22 cellular contexts compared by ENCODE assay signal in genomic region chr17:41977991-41978390, GRCh38. TPM values are rescaled to one million over a fixed set of nuclear protein-coding genes. Genes with fewer than 3 reads are reported as not detected.
DNase-seq lines count a peak whose midpoint lies in the region; ATAC-seq, FAIRE-seq and TF ChIP-seq lines count a peak whose summit lies in the region.
"Had no signal": no experiment of that assay in that cellular context is flagged by ENCODE, and none has a peak within 500 bp of the region (broad histone marks: within the 10 kb centered on the region; RNA-seq: fewer than 3 reads in every experiment).

No MANE protein-coding gene starts in this region.

- peak overlapping the region in 1 of 2 donors; percentile 43 for H3K27ac ChIP-seq in breast epithelium
- H3K27ac ChIP-seq in mammary epithelial cell (ENCODE audit: insufficient read depth, low read depth, low read length) = no peak overlapping the region
- peak overlapping the region; percentile 49 for H3K27ac ChIP-seq in RWPE1
- H3K27ac ChIP-seq in hepatocyte = no peak overlapping the region
- H3K27ac ChIP-seq: SJCRH30 had no signal

- H3K4me3 Mint-ChIP-seq in mesothelial cell of epicardium = no peak overlapping the region
- H3K4me3 Mint-ChIP-seq: activated B cell treated with CpG ODN at 0.5 μM for 24 hours; activated CD8-positive, alpha-beta memory T cell treated with anti-CD3 and anti-CD28 coated beads, Interleukin-2, amount 10 ng/mL, durations not matched to agents 7 days and 5 days; nephron; T-helper 17 cell had no signal

- no peaks in the 10 kb centered on the region for H3K9me3 Mint-ChIP-seq in mesothelial cell of epicardium
- H3K9me3 Mint-ChIP-seq: activated B cell treated with CpG ODN at 0.5 μM for 24 hours, nephron had no signal

- H3K9me3 ChIP-seq in breast epithelium (no peaks in the 10 kb centered on the region), mammary epithelial cell (replicated peaks; ENCODE audit: insufficient read depth, low read length) (no peaks in the 10 kb centered on the region), hepatocyte (ENCODE audit: low read depth) (no peaks in the 10 kb centered on the region)
- H3K9me3 ChIP-seq: Caco-2, SJCRH30 had no signal

- peaks cover 6% of the 10 kb centered on the region for H3K4me1 Mint-ChIP-seq in mesothelial cell of epicardium
- H3K4me1 Mint-ChIP-seq: activated CD8-positive, alpha-beta memory T cell treated with anti-CD3 and anti-CD28 coated beads, Interleukin-2, amount 10 ng/mL, durations not matched to agents 7 days and 5 days had no signal

- WGBS in mammary epithelial cell (ENCODE audit: low coverage, missing lambda C conversion rate) = 57% methylated on average over 3 of the region's 4 CpGs
- 87% methylated on average over 4 of the region's 4 CpGs for WGBS in hepatocyte (ENCODE audit: low lambda C conversion rate, missing lambda C conversion rate)

- dilution Hi-C loops in mammary epithelial cell (cut with HindIII; ENCODE audit: low sequenced_read_pairs) = no loop called here

- intact Hi-C loops in breast epithelium (cut with DNase I; ENCODE audit: low total_unique reads) = no loop called here
- intact Hi-C loops in mammary epithelial cell (cut with micrococcal nuclease) = no loop called here

- DNase-seq in breast epithelium (ENCODE audit: low spot score in 2 of 2) (peak; percentile 46 to 69), mammary epithelial cell (no peak), RWPE1 (ENCODE audit: low spot score) (no peak), mesothelial cell of epicardium (ENCODE audit: low spot score in 2 of 2, unreplicated experiment in 2 of 2) (no peak), urothelium cell line (ENCODE audit: low spot score) (no peak), hepatocyte (ENCODE audit: low spot score) (no peak), RPMI8226 (no peak)
- DNase-seq: activated B cell treated with CpG ODN at 0.5 μM for 24 hours; activated CD8-positive, alpha-beta memory T cell treated with anti-CD3 and anti-CD28 coated beads, Interleukin-2, amount 10 ng/mL, durations not matched to agents 7 days and 5 days; Caco-2; foreskin melanocyte; NCI-H1105; NCI-H2107; NCI-H524; OCI-M1; SJCRH30; stimulated activated naive CD4-positive, alpha-beta T cell treated with Interleukin-2 at 50 U/mL for 16 hours; T-helper 17 cell had no signal

- no peaks in the 10 kb centered on the region for H3K36me3 ChIP-seq in breast epithelium
- peaks cover 23% of the 10 kb centered on the region for H3K36me3 ChIP-seq in mammary epithelial cell (ENCODE audit: insufficient read depth, low read length)
- H3K36me3 ChIP-seq in hepatocyte (replicated peaks; ENCODE audit: insufficient read depth, low read depth) = no peaks in the 10 kb centered on the region

- peak; percentile 56 for FAIRE-seq in urothelium cell line (lab: Jason Lieb, UNC)
- FAIRE-seq: endothelial cell of umbilical vein had no signal

- no peak overlapping the region for H3K4me2 ChIP-seq in mammary epithelial cell (ENCODE audit: insufficient read depth, low read depth, low read length)
- H3K4me2 ChIP-seq in hepatocyte = no peak overlapping the region

- no peaks in the 10 kb centered on the region for H3K27me3 ChIP-seq in breast epithelium
- no peaks in the 10 kb centered on the region for H3K27me3 ChIP-seq in mammary epithelial cell (ENCODE audit: insufficient read depth, low read length)
- no peaks in the 10 kb centered on the region for H3K27me3 ChIP-seq in hepatocyte
- H3K27me3 ChIP-seq: SJCRH30 had no signal

- H3K27me3 Mint-ChIP-seq in mesothelial cell of epicardium (ENCODE audit: low read depth) = no peaks in the 10 kb centered on the region
- H3K27me3 Mint-ChIP-seq: activated B cell treated with CpG ODN at 0.5 μM for 24 hours; activated CD8-positive, alpha-beta memory T cell treated with anti-CD3 and anti-CD28 coated beads, Interleukin-2, amount 10 ng/mL, durations not matched to agents 7 days and 5 days; T-helper 17 cell had no signal

- TF ChIP-seq CTCF in breast epithelium (IDR thresholded peaks at IDR 0.05) = no peak
- TF ChIP-seq CTCF in mammary epithelial cell (conservative IDR thresholded peaks at IDR 0.05 in 1 of 2, IDR thresholded peaks at IDR 0.05 in 1 of 2; ENCODE audit: extremely low read depth in 1 of 2, insufficient read depth in 1 of 2, low read depth in 1 of 2, low read length in 2 of 2) = no peak
- no peak for TF ChIP-seq CTCF in RWPE1 (conservative IDR thresholded peaks at IDR 0.05; ENCODE audit: low read depth)
- no peak for TF ChIP-seq CTCF in mesothelial cell of epicardium (IDR thresholded peaks at IDR 0.05; ENCODE audit: unreplicated experiment)
- TF ChIP-seq CTCF in hepatocyte (IDR thresholded peaks at IDR 0.05; ENCODE audit: poor library complexity) = no peak

- BruUV-seq in mammary epithelial cell (replicated peaks; lab: Mats Ljungman, UMichigan) = no TSS peak

- peaks cover 44% of the 10 kb centered on the region for H3K36me3 Mint-ChIP-seq in mesothelial cell of epicardium

- peak overlapping the region; percentile 4 for H3K27ac Mint-ChIP-seq in mesothelial cell of epicardium
- H3K27ac Mint-ChIP-seq: activated B cell treated with CpG ODN at 0.5 μM for 24 hours; activated CD8-positive, alpha-beta memory T cell treated with anti-CD3 and anti-CD28 coated beads, Interleukin-2, amount 10 ng/mL, durations not matched to agents 7 days and 5 days; T-helper 17 cell had no signal

- no peaks in the 10 kb centered on the region for H3K9me2 ChIP-seq in hepatocyte (replicated peaks; ENCODE audit: insufficient read depth)

- no peak for ATAC-seq in GM21529 (IDR thresholded peaks at IDR 0.05; ENCODE audit: unreplicated experiment)
- ATAC-seq: activated CD8-positive, alpha-beta memory T cell treated with anti-CD3 and anti-CD28 coated beads, Interleukin-2, amount 10 ng/mL, durations not matched to agents 7 days and 5 days; HCT116; T-helper 17 cell had no signal

- H2AFZ ChIP-seq in mammary epithelial cell (ENCODE audit: low read depth, low read length) = no peak overlapping the region
- H2AFZ ChIP-seq in hepatocyte = no peak overlapping the region

- H3K4me1 ChIP-seq in breast epithelium (peaks cover 5 to 6% of the 10 kb centered on the region in 2 donors), mammary epithelial cell (ENCODE audit: insufficient read depth, low read length) (no peaks in the 10 kb centered on the region), hepatocyte (ENCODE audit: insufficient read depth) (peaks cover 5% of the 10 kb centered on the region)

- H3K79me2 ChIP-seq in mammary epithelial cell (ENCODE audit: insufficient read depth, low read length) = no peaks in the 10 kb centered on the region
- no peaks in the 10 kb centered on the region for H3K79me2 ChIP-seq in hepatocyte

- no peak overlapping the region for H3K9ac ChIP-seq in mammary epithelial cell (ENCODE audit: insufficient read depth, low read length)

- CTCF ChIA-PET in mammary epithelial cell (lab: Charles Lee; ENCODE audit: low non-redundant PET) (no interaction called here), RWPE1 (lab: Yijun Ruan, JAX) (no interaction called here)

- TF ChIP-seq POLR2A in breast epithelium (IDR thresholded peaks at IDR 0.05) = no peak

- H4K20me1 ChIP-seq in mammary epithelial cell (ENCODE audit: insufficient read depth, low read length) (no peaks in the 10 kb centered on the region), hepatocyte (ENCODE audit: insufficient read depth, poor library complexity, severe bottlenecking) (peaks cover 3% of the 10 kb centered on the region)

- H3K4me3 ChIP-seq in breast epithelium (no peak overlapping the region), mammary epithelial cell (replicated peaks in 1 of 3; ENCODE audit: insufficient read depth in 1 of 3, low read depth in 2 of 3, low read length in 3 of 3) (no peak overlapping the region), hepatocyte (no peak overlapping the region)
- H3K4me3 ChIP-seq: SJCRH30 had no signal

- POLR2A ChIA-PET in RWPE1 (lab: Yijun Ruan, JAX; ENCODE audit: low non-redundant PET) = no interaction called here

- in situ Hi-C loops in mammary epithelial cell (cut with MboI; ENCODE audit: low sequenced_read_pairs in 2 of 2) = no loop called here

RNA-seq across cellular contexts. Expression of gene CNP, which starts 11.4 kb away (rescaled TPM):
- 10 to 100 TPM; 51.8 to 55.5 (median 53.7) TPM for total RNA-seq in breast epithelium
- total RNA-seq in mammary epithelial cell = 10 to 100 TPM; 61.7 to 72.6 TPM
- polyA plus RNA-seq in mammary epithelial cell = 40.4 TPM
- polyA minus RNA-seq in mammary epithelial cell = 69.9 TPM
- total RNA-seq in mesothelial cell of epicardium = 67.6 to 70.2 TPM (median 68.1 TPM) in 3 replicates
- 59.8 and 61.4 TPM in 2 replicates for total RNA-seq in hepatocyte
- polyA plus RNA-seq in hepatocyte = 77.7 and 97.0 TPM in 2 replicates

RNA-seq across cellular contexts. Expression of gene DNAJC7, which starts 39.2 kb away (rescaled TPM):
- total RNA-seq in breast epithelium = 10 to 100 TPM; 69.7 to 73.7 (median 70.4) TPM
- total RNA-seq in mammary epithelial cell = 10 to 100 TPM; 45.2 to 96.6 TPM
- 38.1 TPM for polyA plus RNA-seq in mammary epithelial cell
- polyA minus RNA-seq in mammary epithelial cell = 103 TPM
- 97.2 to 103 TPM (median 97.7 TPM) in 3 replicates for total RNA-seq in mesothelial cell of epicardium
- 73.6 and 86.3 TPM in 2 replicates for total RNA-seq in hepatocyte
- polyA plus RNA-seq in hepatocyte = 50.1 and 61.7 TPM in 2 replicates

RNA-seq across cellular contexts. Expression of gene NKIRAS2, which starts 41.9 kb away (rescaled TPM):
- total RNA-seq in breast epithelium = 10 to 100 TPM; 21.6 to 33.8 (median 22.5) TPM
- total RNA-seq in mammary epithelial cell = 10 to 100 TPM; 28.1 to 40.2 TPM
- 37.8 TPM for polyA plus RNA-seq in mammary epithelial cell
- polyA minus RNA-seq in mammary epithelial cell = 77.6 TPM
- 47.2 to 49.6 TPM (median 48.1 TPM) in 3 replicates for total RNA-seq in mesothelial cell of epicardium
- total RNA-seq in hepatocyte = 37.5 and 40.8 TPM in 2 replicates
- 55.0 and 57.2 TPM in 2 replicates for polyA plus RNA-seq in hepatocyte

RNA-seq across cellular contexts. Expression of gene ODAD4, which starts 47.6 kb away (rescaled TPM):
- 1 to 10 TPM in 2 of 3 donors, under 1 TPM in 1; 0.48 to 3.2 (median 1.6) TPM for total RNA-seq in breast epithelium
- 1 to 10 TPM in 1 of 2 donors, under 1 TPM in 1; 0.83 to 1.9 TPM for total RNA-seq in mammary epithelial cell
- polyA plus RNA-seq in mammary epithelial cell = 0.23 TPM
- polyA minus RNA-seq in mammary epithelial cell = not detected
- total RNA-seq in mesothelial cell of epicardium = 1.3 to 2.1 TPM (median 1.7 TPM) in 3 replicates
- total RNA-seq in hepatocyte = 0.52 and 0.53 TPM in 2 replicates
- 0.75 and 0.76 TPM in 2 replicates for polyA plus RNA-seq in hepatocyte

RNA-seq across cellular contexts. Expression of gene ACLY, which starts 59.2 kb away (rescaled TPM):
- 10 to 100 TPM; 50.1 to 84.2 (median 66.3) TPM for total RNA-seq in breast epithelium
- total RNA-seq in mammary epithelial cell = 100 to 1,000 TPM; 251 to 387 TPM
- 424 TPM for polyA plus RNA-seq in mammary epithelial cell
- 901 TPM for polyA minus RNA-seq in mammary epithelial cell
- 126 to 133 TPM (median 130 TPM) in 3 replicates for total RNA-seq in mesothelial cell of epicardium
- 157 and 167 TPM in 2 replicates for total RNA-seq in hepatocyte
- polyA plus RNA-seq in hepatocyte = 82.1 and 101 TPM in 2 replicates

Comparison
In these comparisons a context has a peak if more than half of its experiments do, and no peak if none do; other contexts are left out.
1. DNase-seq: peak in breast epithelium (2 of 2); none in mammary epithelial cell (single experiment), RWPE1 (single experiment), mesothelial cell of epicardium (0 of 2), urothelium cell line (single experiment), hepatocyte (single experiment) and RPMI8226 (single experiment).